24 cellular contexts compared by ENCODE assay signal in genomic region chr17:45177563-45177962, GRCh38.
"Had no signal": no experiment of that assay in that cellular context is flagged by ENCODE, and none has a peak within 500 bp of the region (broad histone marks: within the 10 kb centered on the region; RNA-seq: fewer than 3 reads in every experiment).

No MANE protein-coding gene starts in this region.

- H3K4me2 ChIP-seq: hepatocyte, smooth muscle cell had no signal

- FAIRE-seq: kidney, pancreas had no signal

- H3K36me3 Mint-ChIP-seq: memory B cell, naive B cell had no signal

- H3K79me2 ChIP-seq: hepatocyte had no signal

- DNase-seq: cortex of kidney; dorsolateral prefrontal cortex; effector CD8-positive, alpha-beta T cell; foreskin melanocyte; head of caudate nucleus; kidney; left cardiac atrium; left ventricle myocardium inferior; lower lobe of right lung; midbrain; naive B cell; nephron progenitor cell; nucleus accumbens; pancreas; stimulated activated CD4-positive, alpha-beta T cell treated with anti-CD3 and anti-CD28 coated beads, Interleukin-2, amount 100 ng/mL, for 48 hours; stimulated activated naive CD4-positive, alpha-beta T cell treated with Interleukin-2 at 50 U/mL for 16 hours; tibial artery; upper lobe of right lung had no signal

- H3K27me3 ChIP-seq: dorsolateral prefrontal cortex, hepatocyte, pancreas, suprapubic skin, tibial artery, upper lobe of right lung, vagina had no signal

- H3K9me3 ChIP-seq: left ventricle myocardium inferior, lower lobe of right lung, pancreas, suprapubic skin, tibial artery, upper lobe of right lung, vagina had no signal

- H3K27me3 Mint-ChIP-seq: memory B cell, naive B cell had no signal

- H3K27ac Mint-ChIP-seq: memory B cell, naive B cell had no signal

- H3K27ac ChIP-seq: dorsolateral prefrontal cortex, hepatocyte, left ventricle myocardium inferior, lower lobe of right lung, pancreas, suprapubic skin, tibial artery, upper lobe of right lung, vagina had no signal

- H3K4me3 Mint-ChIP-seq: memory B cell, naive B cell, nephron progenitor cell had no signal

- ATAC-seq: left cardiac atrium, lower lobe of right lung, pancreas, right cardiac atrium, upper lobe of right lung had no signal

- H2AFZ ChIP-seq: hepatocyte had no signal

- H3K36me3 ChIP-seq: left ventricle myocardium inferior, lower lobe of right lung, pancreas, suprapubic skin, tibial artery, upper lobe of right lung, vagina had no signal

- H3K9me3 Mint-ChIP-seq: memory B cell, naive B cell, nephron progenitor cell had no signal

- H3K4me3 ChIP-seq: dorsolateral prefrontal cortex, hepatocyte, left ventricle myocardium inferior, lower lobe of right lung, pancreas, smooth muscle cell, suprapubic skin, tibial artery, upper lobe of right lung, vagina had no signal
